In the genomic region with DNA sequence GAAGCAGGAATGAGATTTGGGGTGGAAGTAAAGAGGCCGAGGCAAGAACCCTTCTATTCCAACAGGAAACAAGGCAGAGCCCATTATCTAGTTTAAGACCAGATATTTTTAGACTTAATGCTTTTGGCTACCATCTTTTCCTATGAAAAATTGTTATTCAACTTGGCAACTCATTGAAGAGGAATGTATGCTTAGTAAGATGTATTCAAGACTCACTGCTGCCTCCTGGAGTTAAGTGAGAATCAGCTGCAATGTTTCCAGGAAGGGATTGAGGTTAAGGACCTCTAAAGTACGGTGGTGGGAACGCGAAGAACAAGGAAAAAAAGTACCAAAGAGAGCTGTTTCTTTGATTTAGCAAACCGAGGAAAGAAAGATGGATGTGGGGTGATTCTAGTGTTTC, we compare ENCODE assay signal across 8 cellular contexts.
A peak's percentile ranks its signal among the peaks of the same experiment; 100 is the strongest.
DNase-seq lines count a peak whose midpoint lies in the region; ATAC-seq, FAIRE-seq and TF ChIP-seq lines count a peak whose summit lies in the region.

No MANE protein-coding gene starts in this region.

- H3K9me3 ChIP-seq in SU-DHL-6 (ENCODE audit: insufficient read depth, low read length): no peaks in the 10 kb centered on the region

- no peaks in the 10 kb centered on the region for H3K27me3 ChIP-seq in SU-DHL-6 (ENCODE audit: low read length)

- peaks cover 6% of the 10 kb centered on the region; the same call in 1 of the 2 replicates for H3K36me3 ChIP-seq in SU-DHL-6 (ENCODE audit: low read length)

- no peaks in the 10 kb centered on the region for H3K9me2 ChIP-seq in SU-DHL-6 (replicated peaks; ENCODE audit: insufficient read depth, low read length)

- no peaks in the 10 kb centered on the region for H3F3A ChIP-seq in SU-DHL-6 (ENCODE audit: insufficient read depth)

- H3K27ac ChIP-seq in SU-DHL-6 (ENCODE audit: low read depth, low read length): no peak overlapping the region

- H3K9ac ChIP-seq in SU-DHL-6 (ENCODE audit: low read length): no peak overlapping the region

- H3K79me2 ChIP-seq in SU-DHL-6 (ENCODE audit: insufficient read depth, low read length): no peaks in the 10 kb centered on the region

- peak; percentile 26 for TF ChIP-seq CTCF in AG09319 (IDR thresholded peaks at IDR 0.05; ENCODE audit: low read depth, low read length)
- TF ChIP-seq CTCF in SU-DHL-6 (IDR thresholded peaks at IDR 0.05; ENCODE audit: insufficient read depth, low read length, poor library complexity, severe bottlenecking): peak; percentile 9

- ATAC-seq in GM21367 (IDR thresholded peaks at IDR 0.05; ENCODE audit: unreplicated experiment): no peak
- ATAC-seq in HG03159 (IDR thresholded peaks at IDR 0.05; ENCODE audit: unreplicated experiment): no peak

- no peak overlapping the region for H2AFZ ChIP-seq in SU-DHL-6 (ENCODE audit: low read depth, low read length, severe bottlenecking)

- no peak for TF ChIP-seq POLR2A in H54 (IDR thresholded peaks at IDR 0.05; ENCODE audit: low read depth, low read length)

- no peaks in the 10 kb centered on the region for H4K20me1 ChIP-seq in SU-DHL-6 (ENCODE audit: low read depth, low read length)

- no peak for FAIRE-seq in H54 (lab: Jason Lieb, UNC)

- H3K4me3 ChIP-seq in SU-DHL-6 (ENCODE audit: insufficient read depth, low read length, poor library complexity, severe bottlenecking): no peak overlapping the region

- no peak overlapping the region for H3K4me2 ChIP-seq in SU-DHL-6 (ENCODE audit: low read depth, low read length, poor library complexity, severe bottlenecking)

- DNase-seq in AG09319 (ENCODE audit: extremely low read depth, low read depth): no peak
- peak; percentile 23 for DNase-seq in H54 (ENCODE audit: insufficient read length, low spot score)
- DNase-seq in iPS-NIHi7 (ENCODE audit: extremely low spot score): peak; percentile 62
- DNase-seq in stimulated activated CD4-positive, alpha-beta T cell treated with anti-CD3 and anti-CD28 coated beads, Interleukin-12 subunit alpha, Interleukin-12 subunit beta, amount 100 ng/mL, for 4 hours: no peak
- no peak for DNase-seq in NCI-H1417 treated with DMSO at 0.1 percent for 48 hours (lab: John Stamatoyannopoulos, UW)

Comparison
In these comparisons a context has a peak if more than half of its experiments do, and no peak if none do; other contexts are left out.
1. DNase-seq: peak in H54 (single experiment) and iPS-NIHi7 (single experiment); none in AG09319 (single experiment), stimulated activated CD4-positive, alpha-beta T cell treated with anti-CD3 and anti-CD28 coated beads, Interleukin-12 subunit alpha, Interleukin-12 subunit beta, amount 100 ng/mL, for 4 hours (single experiment) and NCI-H1417 treated with DMSO at 0.1 percent for 48 hours (single experiment).